18 cellular contexts compared by ENCODE assay signal in genomic region chr13:42076309-42076713, GRCh38. TPM values are rescaled to one million over a fixed set of nuclear protein-coding genes. Genes with fewer than 3 reads are reported as not detected.
DNase-seq lines count a peak whose midpoint lies in the region; ATAC-seq, FAIRE-seq and TF ChIP-seq lines count a peak whose summit lies in the region.
"Had no signal": no experiment of that assay in that cellular context is flagged by ENCODE, and none has a peak within 500 bp of the region (broad histone marks: within the 10 kb centered on the region; RNA-seq: fewer than 3 reads in every experiment).

No MANE protein-coding gene starts in this region.

- no peak for TF ChIP-seq POLR2A in GM12892 (IDR thresholded peaks at IDR 0.05; ENCODE audit: low read depth, low read length)

- H3K4me3 ChIP-seq in fibroblast of pulmonary artery (replicated peaks; ENCODE audit: low read depth, low read length), result no peak overlapping the region
- H3K4me3 ChIP-seq: GM23338, Peyer's patch had no signal

- ATAC-seq in HG02852 (IDR thresholded peaks at IDR 0.05; ENCODE audit: unreplicated experiment), result no peak
- ATAC-seq: GM23338 had no signal

- POLR2A ChIA-PET in HEK293T (lab: Yijun Ruan, JAX), result no interaction called here

- CTCF ChIA-PET in HEK293T (lab: Yijun Ruan, JAX), result no interaction called here

- no peak for FAIRE-seq in GM12892 (lab: Jason Lieb, UNC)

- no peak for TF ChIP-seq CTCF in fibroblast of pulmonary artery (IDR thresholded peaks at IDR 0.05; ENCODE audit: low read length, missing control alignments)

- in situ Hi-C loops in SK-MEL-5 (cut with HindIII; ENCODE audit: low pct_unique_long_range_greater_than_20kb, low sequenced_read_pairs), result no loop called here

- DNase-seq in HEK293T (ENCODE audit: extremely low spot score) (peak; percentile 9), SK-MEL-5 (ENCODE audit: low read depth, low spot score) (peak; percentile 38), fibroblast of pulmonary artery (ENCODE audit: low read depth) (peak; percentile 6), putamen (ENCODE audit: low spot score) (peak; percentile 11), NCI-H2196 (lab: John Stamatoyannopoulos, UW; ENCODE audit: unreplicated experiment) (no peak), GM12892 (ENCODE audit: insufficient read length) (no peak)
- DNase-seq: ACHN, AML-193, DMS79, HCEC 1CT, NCI-H1105, NCI-H2081, NCI-H2171 treated with DMSO at 0.1 percent for 48 hours, NCI-H446 treated with DMSO at 0.1 percent for 48 hours, Peyer's patch, SIG-M5 had no signal

TF ChIP-seq in HEK293T, 16 proteins besides CTCF, POLR2A, EP300 and RAD21:
- no peak for TF ChIP-seq LEF1 (IDR thresholded peaks at IDR 0.05; ENCODE audit: borderline replicate concordance)
- peak; percentile 94 for TF ChIP-seq ARNT (IDR thresholded peaks at IDR 0.05)
- TF ChIP-seq CTBP1 (IDR thresholded peaks at IDR 0.05; ENCODE audit: borderline replicate concordance), result no peak; the same call in 1 of the 2 replicates
- TF ChIP-seq ZNF384 (IDR thresholded peaks at IDR 0.05), result no peak
- TF ChIP-seq PKNOX1 (IDR thresholded peaks at IDR 0.05), result peak; percentile 59
- no peak for TF ChIP-seq FOXA1 (IDR thresholded peaks at IDR 0.05)
- TF ChIP-seq FOXK2 (IDR thresholded peaks at IDR 0.05), result no peak
- TF ChIP-seq SUZ12 (IDR thresholded peaks at IDR 0.05), result no peak
- no peak for TF ChIP-seq HDGF (IDR thresholded peaks at IDR 0.05; ENCODE audit: borderline replicate concordance)
TF ChIP-seq in HEK293T: peak in this region for 2.

RNA-seq across cellular contexts. Expression of gene DGKH, which starts 27.9 kb away (rescaled TPM):
- 3.5 and 4.2 TPM in 2 replicates for total RNA-seq in SK-MEL-5 (2014; rRNA removed; shearing (Covaris generic))
- 2.0 and 2.8 TPM in 2 replicates for polyA plus RNA-seq in SK-MEL-5 (2015; cell fraction: cytosol; rRNA removed)
- polyA plus RNA-seq in SK-MEL-5 (2015; cell fraction: nucleus; rRNA removed), result 5.0 and 5.4 TPM in 2 replicates
- 7.5 TPM for polyA plus RNA-seq in GM12892 (2012; ENCODE audit: missing spikeins)

Comparison
In these comparisons a context has a peak if more than half of its experiments do, and no peak if none do; other contexts are left out.
1. DNase-seq: peak in HEK293T (single experiment), SK-MEL-5 (single experiment), fibroblast of pulmonary artery (single experiment) and putamen (single experiment); none in NCI-H2196 (single experiment) and GM12892 (single experiment).